In the genomic region with DNA sequence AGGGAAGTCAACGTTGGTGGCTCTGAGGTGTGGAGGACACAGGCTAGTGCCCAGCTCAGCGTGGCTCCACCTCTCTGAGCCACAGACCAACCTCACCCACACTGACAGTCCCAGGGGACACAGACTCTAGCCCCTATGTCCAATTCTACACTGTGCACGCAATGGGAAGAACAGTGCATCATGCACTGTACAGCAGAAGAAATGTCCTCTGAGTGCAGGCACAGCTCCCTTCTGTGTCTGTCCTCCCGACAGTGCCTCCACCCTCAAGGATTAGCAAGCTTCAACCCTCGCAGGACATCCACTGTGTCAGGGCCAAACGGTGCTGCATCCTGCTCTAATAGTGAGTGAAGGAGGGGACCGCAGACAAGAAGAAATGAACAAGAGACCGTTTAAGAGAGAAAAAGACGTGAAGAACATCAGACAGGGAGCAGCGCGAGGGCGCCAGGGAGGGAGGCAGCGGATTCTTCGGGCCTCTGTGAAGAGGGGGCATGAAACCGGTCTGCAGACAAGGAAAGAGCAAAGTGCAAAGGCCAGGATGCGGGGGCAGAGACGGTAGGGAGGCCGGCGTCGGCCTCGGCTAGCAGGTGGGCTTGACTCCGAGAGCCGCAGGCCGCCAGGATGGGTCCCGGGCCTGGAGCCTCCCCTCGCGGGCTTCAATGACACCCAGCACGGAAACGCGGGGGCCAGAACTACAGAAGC, we compare ENCODE assay signal across 1 cellular context.
TF ChIP-seq lines count a peak whose summit lies in the region.

No MANE protein-coding gene starts in this region.

TF ChIP-seq in HepG2, 621 proteins besides CTCF, POLR2A, EP300 and RAD21 (continues in another document):
- TF ChIP-seq KDM2A (CRISPR knock-in tag; IDR thresholded peaks at IDR 0.05; ENCODE audit: borderline replicate concordance, low read depth) (no peak), GATAD1 (CRISPR knock-in tag; IDR thresholded peaks at IDR 0.05) (no peak), RBM22 (optimal IDR thresholded peaks at IDR 0.05; ENCODE audit: low read length) (no peak), NR1H2 (CRISPR knock-in tag; IDR thresholded peaks at IDR 0.05; ENCODE audit: borderline replicate concordance, low read depth) (no peak), TARDBP (CRISPR knock-in tag; IDR thresholded peaks at IDR 0.05) (no peak), ZMAT3 (CRISPR knock-in tag; conservative IDR thresholded peaks at IDR 0.05) (no peak), NKX3-1 (CRISPR knock-in tag; IDR thresholded peaks at IDR 0.05) (peak; percentile 55; the same call in 1 of the 2 replicates), ZNF124 (CRISPR knock-in tag; IDR thresholded peaks at IDR 0.05) (no peak), PHB2 (IDR thresholded peaks at IDR 0.05; ENCODE audit: partially characterized antibody) (no peak), MIXL1 (CRISPR knock-in tag; IDR thresholded peaks at IDR 0.05) (no peak; the same call in 1 of the 2 replicates), TCF12 (IDR thresholded peaks at IDR 0.05) (no peak), TCF12 (CRISPR knock-in tag; IDR thresholded peaks at IDR 0.05) (no peak), ZNF33B (CRISPR knock-in tag; IDR thresholded peaks at IDR 0.05) (no peak), HNRNPH1 (optimal IDR thresholded peaks at IDR 0.05; ENCODE audit: low read depth, low read length) (no peak), ZBTB1 (CRISPR knock-in tag; IDR thresholded peaks at IDR 0.05; ENCODE audit: borderline replicate concordance) (no peak), ZNF180 (CRISPR knock-in tag; IDR thresholded peaks at IDR 0.05; ENCODE audit: borderline replicate concordance, low read depth) (no peak), ZNF501 (CRISPR knock-in tag; IDR thresholded peaks at IDR 0.05) (no peak), YEATS4 (CRISPR knock-in tag; IDR thresholded peaks at IDR 0.05; ENCODE audit: borderline replicate concordance) (no peak), NR2F2 (IDR thresholded peaks at IDR 0.05; ENCODE audit: borderline replicate concordance, low read depth) (no peak), RAD51 (IDR thresholded peaks at IDR 0.05; ENCODE audit: borderline replicate concordance) (no peak), MXI1 (IDR thresholded peaks at IDR 0.05; ENCODE audit: borderline replicate concordance, low read depth, low read length) (no peak)
- TF ChIP-seq, protein P1, sequence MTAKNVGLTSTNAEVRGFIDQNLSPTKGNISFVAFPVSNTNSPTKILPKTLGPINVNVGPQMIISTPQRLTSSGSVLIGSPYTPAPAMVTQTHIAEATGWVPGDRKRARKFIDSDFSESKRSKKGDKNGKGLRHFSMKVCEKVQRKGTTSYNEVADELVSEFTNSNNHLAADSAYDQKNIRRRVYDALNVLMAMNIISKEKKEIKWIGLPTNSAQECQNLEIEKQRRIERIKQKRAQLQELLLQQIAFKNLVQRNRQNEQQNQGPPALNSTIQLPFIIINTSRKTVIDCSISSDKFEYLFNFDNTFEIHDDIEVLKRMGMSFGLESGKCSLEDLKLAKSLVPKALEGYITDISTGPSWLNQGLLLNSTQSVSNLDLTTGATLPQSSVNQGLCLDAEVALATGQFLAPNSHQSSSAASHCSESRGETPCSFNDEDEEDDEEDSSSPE (CRISPR knock-in tag; IDR thresholded peaks at IDR 0.05), result no peak
- TF ChIP-seq, protein P2, sequence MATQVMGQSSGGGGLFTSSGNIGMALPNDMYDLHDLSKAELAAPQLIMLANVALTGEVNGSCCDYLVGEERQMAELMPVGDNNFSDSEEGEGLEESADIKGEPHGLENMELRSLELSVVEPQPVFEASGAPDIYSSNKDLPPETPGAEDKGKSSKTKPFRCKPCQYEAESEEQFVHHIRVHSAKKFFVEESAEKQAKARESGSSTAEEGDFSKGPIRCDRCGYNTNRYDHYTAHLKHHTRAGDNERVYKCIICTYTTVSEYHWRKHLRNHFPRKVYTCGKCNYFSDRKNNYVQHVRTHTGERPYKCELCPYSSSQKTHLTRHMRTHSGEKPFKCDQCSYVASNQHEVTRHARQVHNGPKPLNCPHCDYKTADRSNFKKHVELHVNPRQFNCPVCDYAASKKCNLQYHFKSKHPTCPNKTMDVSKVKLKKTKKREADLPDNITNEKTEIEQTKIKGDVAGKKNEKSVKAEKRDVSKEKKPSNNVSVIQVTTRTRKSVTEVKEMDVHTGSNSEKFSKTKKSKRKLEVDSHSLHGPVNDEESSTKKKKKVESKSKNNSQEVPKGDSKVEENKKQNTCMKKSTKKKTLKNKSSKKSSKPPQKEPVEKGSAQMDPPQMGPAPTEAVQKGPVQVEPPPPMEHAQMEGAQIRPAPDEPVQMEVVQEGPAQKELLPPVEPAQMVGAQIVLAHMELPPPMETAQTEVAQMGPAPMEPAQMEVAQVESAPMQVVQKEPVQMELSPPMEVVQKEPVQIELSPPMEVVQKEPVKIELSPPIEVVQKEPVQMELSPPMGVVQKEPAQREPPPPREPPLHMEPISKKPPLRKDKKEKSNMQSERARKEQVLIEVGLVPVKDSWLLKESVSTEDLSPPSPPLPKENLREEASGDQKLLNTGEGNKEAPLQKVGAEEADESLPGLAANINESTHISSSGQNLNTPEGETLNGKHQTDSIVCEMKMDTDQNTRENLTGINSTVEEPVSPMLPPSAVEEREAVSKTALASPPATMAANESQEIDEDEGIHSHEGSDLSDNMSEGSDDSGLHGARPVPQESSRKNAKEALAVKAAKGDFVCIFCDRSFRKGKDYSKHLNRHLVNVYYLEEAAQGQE (IDR thresholded peaks at IDR 0.05; ENCODE audit: borderline replicate concordance in 1 of 2, low read depth in 1 of 2, low read length in 2 of 2), result 0 out of 4 replicates have a peak, but pooled peaks of 1 of the 2 experiments have one; percentile 42
- TF ChIP-seq, protein P3, sequence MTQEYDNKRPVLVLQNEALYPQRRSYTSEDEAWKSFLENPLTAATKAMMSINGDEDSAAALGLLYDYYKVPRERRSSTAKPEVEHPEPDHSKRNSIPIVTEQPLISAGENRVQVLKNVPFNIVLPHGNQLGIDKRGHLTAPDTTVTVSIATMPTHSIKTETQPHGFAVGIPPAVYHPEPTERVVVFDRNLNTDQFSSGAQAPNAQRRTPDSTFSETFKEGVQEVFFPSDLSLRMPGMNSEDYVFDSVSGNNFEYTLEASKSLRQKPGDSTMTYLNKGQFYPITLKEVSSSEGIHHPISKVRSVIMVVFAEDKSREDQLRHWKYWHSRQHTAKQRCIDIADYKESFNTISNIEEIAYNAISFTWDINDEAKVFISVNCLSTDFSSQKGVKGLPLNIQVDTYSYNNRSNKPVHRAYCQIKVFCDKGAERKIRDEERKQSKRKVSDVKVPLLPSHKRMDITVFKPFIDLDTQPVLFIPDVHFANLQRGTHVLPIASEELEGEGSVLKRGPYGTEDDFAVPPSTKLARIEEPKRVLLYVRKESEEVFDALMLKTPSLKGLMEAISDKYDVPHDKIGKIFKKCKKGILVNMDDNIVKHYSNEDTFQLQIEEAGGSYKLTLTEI (CRISPR knock-in tag; conservative IDR thresholded peaks at IDR 0.05), result no peak
- TF ChIP-seq, protein P4, sequence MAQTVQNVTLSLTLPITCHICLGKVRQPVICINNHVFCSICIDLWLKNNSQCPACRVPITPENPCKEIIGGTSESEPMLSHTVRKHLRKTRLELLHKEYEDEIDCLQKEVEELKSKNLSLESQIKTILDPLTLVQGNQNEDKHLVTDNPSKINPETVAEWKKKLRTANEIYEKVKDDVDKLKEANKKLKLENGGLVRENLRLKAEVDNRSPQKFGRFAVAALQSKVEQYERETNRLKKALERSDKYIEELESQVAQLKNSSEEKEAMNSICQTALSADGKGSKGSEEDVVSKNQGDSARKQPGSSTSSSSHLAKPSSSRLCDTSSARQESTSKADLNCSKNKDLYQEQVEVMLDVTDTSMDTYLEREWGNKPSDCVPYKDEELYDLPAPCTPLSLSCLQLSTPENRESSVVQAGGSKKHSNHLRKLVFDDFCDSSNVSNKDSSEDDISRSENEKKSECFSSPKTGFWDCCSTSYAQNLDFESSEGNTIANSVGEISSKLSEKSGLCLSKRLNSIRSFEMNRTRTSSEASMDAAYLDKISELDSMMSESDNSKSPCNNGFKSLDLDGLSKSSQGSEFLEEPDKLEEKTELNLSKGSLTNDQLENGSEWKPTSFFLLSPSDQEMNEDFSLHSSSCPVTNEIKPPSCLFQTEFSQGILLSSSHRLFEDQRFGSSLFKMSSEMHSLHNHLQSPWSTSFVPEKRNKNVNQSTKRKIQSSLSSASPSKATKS (CRISPR knock-in tag; IDR thresholded peaks at IDR 0.05), result peak; percentile 64; the same call in 1 of the 2 replicates
- TF ChIP-seq, protein P5, sequence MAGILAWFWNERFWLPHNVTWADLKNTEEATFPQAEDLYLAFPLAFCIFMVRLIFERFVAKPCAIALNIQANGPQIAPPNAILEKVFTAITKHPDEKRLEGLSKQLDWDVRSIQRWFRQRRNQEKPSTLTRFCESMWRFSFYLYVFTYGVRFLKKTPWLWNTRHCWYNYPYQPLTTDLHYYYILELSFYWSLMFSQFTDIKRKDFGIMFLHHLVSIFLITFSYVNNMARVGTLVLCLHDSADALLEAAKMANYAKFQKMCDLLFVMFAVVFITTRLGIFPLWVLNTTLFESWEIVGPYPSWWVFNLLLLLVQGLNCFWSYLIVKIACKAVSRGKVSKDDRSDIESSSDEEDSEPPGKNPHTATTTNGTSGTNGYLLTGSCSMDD (CRISPR knock-in tag; IDR thresholded peaks at IDR 0.05), result no peak
- TF ChIP-seq, protein P6, sequence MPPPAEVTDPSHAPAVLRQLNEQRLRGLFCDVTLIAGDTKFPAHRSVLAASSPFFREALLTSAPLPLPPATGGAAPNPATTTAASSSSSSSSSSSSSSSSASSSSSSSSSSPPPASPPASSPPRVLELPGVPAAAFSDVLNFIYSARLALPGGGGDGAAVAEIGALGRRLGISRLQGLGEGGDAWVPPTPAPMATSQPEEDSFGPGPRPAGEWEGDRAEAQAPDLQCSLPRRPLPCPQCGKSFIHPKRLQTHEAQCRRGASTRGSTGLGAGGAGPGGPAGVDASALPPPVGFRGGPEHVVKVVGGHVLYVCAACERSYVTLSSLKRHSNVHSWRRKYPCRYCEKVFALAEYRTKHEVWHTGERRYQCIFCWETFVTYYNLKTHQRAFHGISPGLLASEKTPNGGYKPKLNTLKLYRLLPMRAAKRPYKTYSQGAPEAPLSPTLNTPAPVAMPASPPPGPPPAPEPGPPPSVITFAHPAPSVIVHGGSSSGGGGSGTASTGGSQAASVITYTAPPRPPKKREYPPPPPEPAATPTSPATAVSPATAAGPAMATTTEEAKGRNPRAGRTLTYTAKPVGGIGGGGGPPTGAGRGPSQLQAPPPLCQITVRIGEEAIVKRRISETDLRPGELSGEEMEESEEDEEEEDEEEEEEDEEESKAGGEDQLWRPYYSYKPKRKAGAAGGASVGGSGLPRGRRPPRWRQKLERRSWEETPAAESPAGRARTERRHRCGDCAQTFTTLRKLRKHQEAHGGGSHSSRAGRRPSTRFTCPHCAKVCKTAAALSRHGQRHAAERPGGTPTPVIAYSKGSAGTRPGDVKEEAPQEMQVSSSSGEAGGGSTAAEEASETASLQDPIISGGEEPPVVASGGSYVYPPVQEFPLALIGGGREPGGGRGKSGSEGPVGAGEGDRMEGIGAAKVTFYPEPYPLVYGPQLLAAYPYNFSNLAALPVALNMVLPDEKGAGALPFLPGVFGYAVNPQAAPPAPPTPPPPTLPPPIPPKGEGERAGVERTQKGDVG (CRISPR knock-in tag; IDR thresholded peaks at IDR 0.05; ENCODE audit: borderline replicate concordance), result no peak
- TF ChIP-seq, protein P7, sequence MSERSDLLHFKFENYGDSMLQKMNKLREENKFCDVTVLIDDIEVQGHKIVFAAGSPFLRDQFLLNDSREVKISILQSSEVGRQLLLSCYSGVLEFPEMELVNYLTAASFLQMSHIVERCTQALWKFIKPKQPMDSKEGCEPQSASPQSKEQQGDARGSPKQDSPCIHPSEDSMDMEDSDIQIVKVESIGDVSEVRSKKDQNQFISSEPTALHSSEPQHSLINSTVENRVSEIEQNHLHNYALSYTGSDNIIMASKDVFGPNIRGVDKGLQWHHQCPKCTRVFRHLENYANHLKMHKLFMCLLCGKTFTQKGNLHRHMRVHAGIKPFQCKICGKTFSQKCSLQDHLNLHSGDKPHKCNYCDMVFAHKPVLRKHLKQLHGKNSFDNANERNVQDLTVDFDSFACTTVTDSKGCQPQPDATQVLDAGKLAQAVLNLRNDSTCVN (CRISPR knock-in tag; IDR thresholded peaks at IDR 0.05; ENCODE audit: borderline replicate concordance), result no peak
- TF ChIP-seq, protein P8, sequence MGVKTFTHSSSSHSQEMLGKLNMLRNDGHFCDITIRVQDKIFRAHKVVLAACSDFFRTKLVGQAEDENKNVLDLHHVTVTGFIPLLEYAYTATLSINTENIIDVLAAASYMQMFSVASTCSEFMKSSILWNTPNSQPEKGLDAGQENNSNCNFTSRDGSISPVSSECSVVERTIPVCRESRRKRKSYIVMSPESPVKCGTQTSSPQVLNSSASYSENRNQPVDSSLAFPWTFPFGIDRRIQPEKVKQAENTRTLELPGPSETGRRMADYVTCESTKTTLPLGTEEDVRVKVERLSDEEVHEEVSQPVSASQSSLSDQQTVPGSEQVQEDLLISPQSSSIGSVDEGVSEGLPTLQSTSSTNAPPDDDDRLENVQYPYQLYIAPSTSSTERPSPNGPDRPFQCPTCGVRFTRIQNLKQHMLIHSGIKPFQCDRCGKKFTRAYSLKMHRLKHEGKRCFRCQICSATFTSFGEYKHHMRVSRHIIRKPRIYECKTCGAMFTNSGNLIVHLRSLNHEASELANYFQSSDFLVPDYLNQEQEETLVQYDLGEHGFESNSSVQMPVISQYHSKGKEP (CRISPR knock-in tag; IDR thresholded peaks at IDR 0.05), result no peak
- TF ChIP-seq, protein P9, sequence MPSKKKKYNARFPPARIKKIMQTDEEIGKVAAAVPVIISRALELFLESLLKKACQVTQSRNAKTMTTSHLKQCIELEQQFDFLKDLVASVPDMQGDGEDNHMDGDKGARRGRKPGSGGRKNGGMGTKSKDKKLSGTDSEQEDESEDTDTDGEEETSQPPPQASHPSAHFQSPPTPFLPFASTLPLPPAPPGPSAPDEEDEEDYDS (CRISPR knock-in tag; IDR thresholded peaks at IDR 0.05), result no peak
- TF ChIP-seq, protein P10, sequence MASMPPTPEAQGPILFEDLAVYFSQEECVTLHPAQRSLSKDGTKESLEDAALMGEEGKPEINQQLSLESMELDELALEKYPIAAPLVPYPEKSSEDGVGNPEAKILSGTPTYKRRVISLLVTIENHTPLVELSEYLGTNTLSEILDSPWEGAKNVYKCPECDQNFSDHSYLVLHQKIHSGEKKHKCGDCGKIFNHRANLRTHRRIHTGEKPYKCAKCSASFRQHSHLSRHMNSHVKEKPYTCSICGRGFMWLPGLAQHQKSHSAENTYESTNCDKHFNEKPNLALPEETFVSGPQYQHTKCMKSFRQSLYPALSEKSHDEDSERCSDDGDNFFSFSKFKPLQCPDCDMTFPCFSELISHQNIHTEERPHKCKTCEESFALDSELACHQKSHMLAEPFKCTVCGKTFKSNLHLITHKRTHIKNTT (CRISPR knock-in tag; IDR thresholded peaks at IDR 0.05), result no peak
- TF ChIP-seq, protein P11, sequence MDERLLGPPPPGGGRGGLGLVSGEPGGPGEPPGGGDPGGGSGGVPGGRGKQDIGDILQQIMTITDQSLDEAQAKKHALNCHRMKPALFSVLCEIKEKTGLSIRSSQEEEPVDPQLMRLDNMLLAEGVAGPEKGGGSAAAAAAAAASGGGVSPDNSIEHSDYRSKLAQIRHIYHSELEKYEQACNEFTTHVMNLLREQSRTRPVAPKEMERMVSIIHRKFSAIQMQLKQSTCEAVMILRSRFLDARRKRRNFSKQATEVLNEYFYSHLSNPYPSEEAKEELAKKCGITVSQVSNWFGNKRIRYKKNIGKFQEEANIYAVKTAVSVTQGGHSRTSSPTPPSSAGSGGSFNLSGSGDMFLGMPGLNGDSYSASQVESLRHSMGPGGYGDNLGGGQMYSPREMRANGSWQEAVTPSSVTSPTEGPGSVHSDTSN (CRISPR knock-in tag; IDR thresholded peaks at IDR 0.05), result no peak
